1 cellular context compared by ENCODE assay signal in the genomic region with DNA sequence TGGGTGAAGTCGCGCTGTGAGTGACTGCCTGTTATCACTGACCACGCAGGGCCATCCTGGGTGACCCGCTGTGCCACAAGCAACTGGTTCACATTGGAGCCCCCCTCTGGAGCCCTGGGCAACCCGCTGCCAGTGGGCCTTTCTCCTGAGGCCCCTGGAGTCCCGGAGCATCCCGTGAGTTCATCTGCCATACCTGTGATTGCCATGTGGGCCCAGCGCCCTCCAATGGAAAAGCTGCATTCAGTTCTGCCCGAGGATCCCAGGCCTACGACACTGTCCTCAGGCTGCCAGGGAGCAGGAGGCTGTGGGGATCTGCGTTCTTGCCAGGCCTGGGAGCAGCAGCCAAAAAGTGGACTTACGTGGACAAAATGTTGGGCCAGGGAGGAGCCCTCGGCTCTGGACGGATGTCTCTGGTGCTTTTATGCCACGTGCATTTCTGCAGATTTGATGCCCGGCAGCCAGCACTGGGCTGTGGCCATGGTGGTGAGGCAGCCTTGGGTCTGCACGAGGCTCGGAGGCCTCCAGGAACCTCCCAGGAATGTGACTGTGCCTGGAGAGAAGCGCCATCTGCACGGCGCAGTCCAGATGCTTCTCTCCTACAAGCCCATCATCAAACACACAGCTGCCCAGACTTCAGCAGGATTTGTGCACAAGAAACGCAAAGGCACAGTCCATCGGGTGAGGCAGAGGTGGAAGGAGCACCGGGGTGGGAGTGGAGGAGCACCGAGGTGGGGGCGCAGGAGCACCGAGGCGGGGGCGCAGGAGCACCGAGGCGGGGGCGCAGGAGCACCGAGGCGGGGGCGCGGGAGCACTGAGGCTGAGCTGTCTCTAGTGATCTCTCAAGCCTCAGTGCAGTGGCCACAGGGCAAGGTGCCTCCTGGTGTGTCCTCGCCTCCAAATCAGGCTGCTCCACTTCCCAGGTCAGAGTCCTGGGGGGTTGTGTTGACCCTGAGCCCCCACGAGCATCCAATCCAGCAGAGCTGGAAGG.
TF ChIP-seq lines count a peak whose summit lies in the region.

No MANE protein-coding gene starts in this region.

TF ChIP-seq in WTC11, 78 proteins besides CTCF, POLR2A, EP300 and RAD21 (continued from another document):
- TF ChIP-seq ZNF263 (CRISPR knock-in tag; IDR thresholded peaks at IDR 0.05; ENCODE audit: low read depth) (no peak), GRHL2 (CRISPR knock-in tag; IDR thresholded peaks at IDR 0.05; ENCODE audit: insufficient replicate concordance, severe bottlenecking) (no peak), NR2C2 (CRISPR knock-in tag; IDR thresholded peaks at IDR 0.05) (no peak), ZNF671 (CRISPR knock-in tag; IDR thresholded peaks at IDR 0.05) (no peak), TCF7 (CRISPR knock-in tag; IDR thresholded peaks at IDR 0.05; ENCODE audit: low read depth) (no peak), ATF1 (CRISPR knock-in tag; IDR thresholded peaks at IDR 0.05) (no peak)
- TF ChIP-seq, protein P1, sequence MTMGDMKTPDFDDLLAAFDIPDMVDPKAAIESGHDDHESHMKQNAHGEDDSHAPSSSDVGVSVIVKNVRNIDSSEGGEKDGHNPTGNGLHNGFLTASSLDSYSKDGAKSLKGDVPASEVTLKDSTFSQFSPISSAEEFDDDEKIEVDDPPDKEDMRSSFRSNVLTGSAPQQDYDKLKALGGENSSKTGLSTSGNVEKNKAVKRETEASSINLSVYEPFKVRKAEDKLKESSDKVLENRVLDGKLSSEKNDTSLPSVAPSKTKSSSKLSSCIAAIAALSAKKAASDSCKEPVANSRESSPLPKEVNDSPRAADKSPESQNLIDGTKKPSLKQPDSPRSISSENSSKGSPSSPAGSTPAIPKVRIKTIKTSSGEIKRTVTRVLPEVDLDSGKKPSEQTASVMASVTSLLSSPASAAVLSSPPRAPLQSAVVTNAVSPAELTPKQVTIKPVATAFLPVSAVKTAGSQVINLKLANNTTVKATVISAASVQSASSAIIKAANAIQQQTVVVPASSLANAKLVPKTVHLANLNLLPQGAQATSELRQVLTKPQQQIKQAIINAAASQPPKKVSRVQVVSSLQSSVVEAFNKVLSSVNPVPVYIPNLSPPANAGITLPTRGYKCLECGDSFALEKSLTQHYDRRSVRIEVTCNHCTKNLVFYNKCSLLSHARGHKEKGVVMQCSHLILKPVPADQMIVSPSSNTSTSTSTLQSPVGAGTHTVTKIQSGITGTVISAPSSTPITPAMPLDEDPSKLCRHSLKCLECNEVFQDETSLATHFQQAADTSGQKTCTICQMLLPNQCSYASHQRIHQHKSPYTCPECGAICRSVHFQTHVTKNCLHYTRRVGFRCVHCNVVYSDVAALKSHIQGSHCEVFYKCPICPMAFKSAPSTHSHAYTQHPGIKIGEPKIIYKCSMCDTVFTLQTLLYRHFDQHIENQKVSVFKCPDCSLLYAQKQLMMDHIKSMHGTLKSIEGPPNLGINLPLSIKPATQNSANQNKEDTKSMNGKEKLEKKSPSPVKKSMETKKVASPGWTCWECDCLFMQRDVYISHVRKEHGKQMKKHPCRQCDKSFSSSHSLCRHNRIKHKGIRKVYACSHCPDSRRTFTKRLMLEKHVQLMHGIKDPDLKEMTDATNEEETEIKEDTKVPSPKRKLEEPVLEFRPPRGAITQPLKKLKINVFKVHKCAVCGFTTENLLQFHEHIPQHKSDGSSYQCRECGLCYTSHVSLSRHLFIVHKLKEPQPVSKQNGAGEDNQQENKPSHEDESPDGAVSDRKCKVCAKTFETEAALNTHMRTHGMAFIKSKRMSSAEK (CRISPR knock-in tag; IDR thresholded peaks at IDR 0.05; ENCODE audit: borderline replicate concordance) = no peak
- TF ChIP-seq, protein P2, sequence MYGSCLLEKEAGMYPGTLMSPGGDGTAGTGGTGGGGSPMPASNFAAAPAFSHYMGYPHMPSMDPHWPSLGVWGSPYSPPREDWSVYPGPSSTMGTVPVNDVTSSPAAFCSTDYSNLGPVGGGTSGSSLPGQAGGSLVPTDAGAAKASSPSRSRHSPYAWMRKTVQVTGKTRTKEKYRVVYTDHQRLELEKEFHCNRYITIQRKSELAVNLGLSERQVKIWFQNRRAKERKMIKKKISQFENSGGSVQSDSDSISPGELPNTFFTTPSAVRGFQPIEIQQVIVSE (CRISPR knock-in tag; IDR thresholded peaks at IDR 0.05; ENCODE audit: borderline replicate concordance) = no peak
- TF ChIP-seq, protein P3, sequence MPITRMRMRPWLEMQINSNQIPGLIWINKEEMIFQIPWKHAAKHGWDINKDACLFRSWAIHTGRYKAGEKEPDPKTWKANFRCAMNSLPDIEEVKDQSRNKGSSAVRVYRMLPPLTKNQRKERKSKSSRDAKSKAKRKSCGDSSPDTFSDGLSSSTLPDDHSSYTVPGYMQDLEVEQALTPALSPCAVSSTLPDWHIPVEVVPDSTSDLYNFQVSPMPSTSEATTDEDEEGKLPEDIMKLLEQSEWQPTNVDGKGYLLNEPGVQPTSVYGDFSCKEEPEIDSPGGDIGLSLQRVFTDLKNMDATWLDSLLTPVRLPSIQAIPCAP (CRISPR knock-in tag; IDR thresholded peaks at IDR 0.05) = no peak
